Comparison of ENCODE assay signal across 9 cellular contexts in the genomic region with DNA sequence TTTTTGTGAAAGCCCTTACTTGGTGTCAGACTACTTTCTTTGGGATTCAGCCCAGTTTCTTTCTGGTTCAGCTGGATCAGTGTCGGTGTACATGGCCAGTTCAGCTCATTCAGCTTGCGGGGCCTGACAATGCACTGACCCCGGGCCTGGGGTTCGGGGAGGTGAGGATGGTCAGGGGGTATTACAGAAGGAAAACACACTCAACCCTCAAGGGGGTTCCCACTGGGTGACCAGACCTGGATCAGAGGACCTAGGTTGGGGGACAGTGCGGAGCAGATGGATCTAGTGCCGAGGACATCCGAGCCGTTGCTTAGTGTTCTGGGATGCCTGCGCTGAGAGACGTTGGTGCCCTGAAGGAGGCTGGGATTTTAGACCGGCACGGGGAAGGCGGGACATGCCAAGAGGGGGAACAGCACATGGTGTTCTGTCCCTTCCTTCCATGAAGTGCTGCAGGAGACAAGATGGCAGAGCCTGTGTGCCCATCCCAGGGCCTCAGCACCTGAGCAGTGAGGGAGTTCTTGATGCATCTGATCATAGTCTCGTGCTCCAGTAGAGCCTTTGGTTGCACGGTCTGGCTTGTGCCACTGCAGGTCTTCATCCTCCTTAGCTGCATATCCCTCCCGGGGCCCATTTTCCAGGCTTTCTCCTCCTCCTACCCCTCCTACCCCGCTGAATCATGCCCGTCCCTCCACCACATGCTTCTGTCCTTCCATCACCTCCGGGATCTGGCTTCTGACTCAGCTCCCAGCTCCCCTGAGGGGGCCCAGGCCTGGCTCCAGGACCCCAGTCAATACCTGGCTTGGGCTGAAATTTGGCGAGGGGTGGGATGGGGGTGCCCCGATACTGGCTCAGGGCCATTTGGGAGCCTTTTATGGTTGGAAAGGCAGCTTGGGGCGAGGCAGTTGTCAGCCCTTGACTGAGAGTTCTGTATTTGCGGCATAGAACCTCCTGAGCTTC. TPM values are rescaled to one million over a fixed set of nuclear protein-coding genes. Genes with fewer than 3 reads are reported as not detected.
A peak's percentile ranks its signal among the peaks of the same experiment; 100 is the strongest.
DNase-seq lines count a peak whose midpoint lies in the region; ATAC-seq and TF ChIP-seq lines count a peak whose summit lies in the region.
"Had no signal": no experiment of that assay in that cellular context is flagged by ENCODE, and none has a peak within 500 bp of the region (broad histone marks: within the 10 kb centered on the region; RNA-seq: fewer than 3 reads in every experiment).

No MANE protein-coding gene starts in this region.

- DNase-seq in Daoy (ENCODE audit: low read depth) (peak; percentile 97), SK-N-SH (peak; percentile 63), globus pallidus (ENCODE audit: low spot score) (peak; percentile 45), putamen (ENCODE audit: low spot score) (peak; percentile 51), cerebellar cortex (ENCODE audit: low spot score) (no peak)
- DNase-seq in activated T-helper 1 cell treated with anti-CD3 and anti-CD28 coated beads, Interleukin-12 subunit alpha, Interleukin-12 subunit beta, Interleukin-2, Interleukin-4 antibody, amounts not matched to agents 30 ng/mL and 10 ng/mL and 1 ng/mL, durations not matched to agents 14 hours and 24 hours and 36 hours (ENCODE audit: low spot score) = no peak
- DNase-seq in effector memory CD4-positive, alpha-beta T cell = no peak

- no peaks in the 10 kb centered on the region for H4K20me1 ChIP-seq in SK-N-SH (ENCODE audit: insufficient read depth)

- no peaks in the 10 kb centered on the region for H3K9me3 ChIP-seq in SK-N-SH
- no peaks in the 10 kb centered on the region for H3K9me3 ChIP-seq in effector memory CD4-positive, alpha-beta T cell (ENCODE audit: control insufficient read depth, low read length)

- peak overlapping the region; percentile 72 for H3K4me2 ChIP-seq in SK-N-SH

- no peak overlapping the region for H3K27ac Mint-ChIP-seq in activated T-helper 1 cell treated with anti-CD3 and anti-CD28 coated beads, Interleukin-12 subunit alpha, Interleukin-12 subunit beta, Interleukin-2, Interleukin-4 antibody, amounts not matched to agents 30 ng/mL and 10 ng/mL and 1 ng/mL, durations not matched to agents 14 hours and 24 hours and 36 hours
- H3K27ac Mint-ChIP-seq: dendritic cell treated with granulocyte-macrophage colony-stimulating factor and Interleukin-4, amounts not matched to agents 40 ng/mL and 50 ng/mL, for 4 days had no signal

- no peak for ATAC-seq in HG02588 (IDR thresholded peaks at IDR 0.05; ENCODE audit: unreplicated experiment)

- no peak overlapping the region for H3K4me3 Mint-ChIP-seq in activated T-helper 1 cell treated with anti-CD3 and anti-CD28 coated beads, Interleukin-12 subunit alpha, Interleukin-12 subunit beta, Interleukin-2, Interleukin-4 antibody, amounts not matched to agents 30 ng/mL and 10 ng/mL and 1 ng/mL, durations not matched to agents 14 hours and 24 hours and 36 hours
- H3K4me3 Mint-ChIP-seq: dendritic cell treated with granulocyte-macrophage colony-stimulating factor and Interleukin-4, amounts not matched to agents 40 ng/mL and 50 ng/mL, for 4 days had no signal

- no peak overlapping the region for H2AFZ ChIP-seq in SK-N-SH (ENCODE audit: low read depth)

- no peaks in the 10 kb centered on the region for H3K9me2 ChIP-seq in SK-N-SH

- no peaks in the 10 kb centered on the region for H3K27me3 ChIP-seq in SK-N-SH (ENCODE audit: insufficient read depth)
- H3K27me3 ChIP-seq in effector memory CD4-positive, alpha-beta T cell (replicated peaks; ENCODE audit: control insufficient read depth, insufficient read depth, low read length, poor library complexity, severe bottlenecking) = peaks cover 10% of the 10 kb centered on the region

- TF ChIP-seq EP300 in SK-N-SH (IDR thresholded peaks at IDR 0.05; ENCODE audit: borderline replicate concordance in 1 of 2, low read depth in 1 of 2, low read length in 1 of 2) = peak in 1 of 2 experiments; percentile 96; a peak in 2 of 4 replicates

- POLR2A ChIA-PET in SK-N-SH (lab: Yijun Ruan, JAX) = interaction anchor here (0.9 to 1.8 kb wide), 6 partner anchors 19 to 76 kb away, joined by 3 to 8 read pairs (median 4); partner anchors contain the start of gene GMPPA

- H3K4me1 ChIP-seq in SK-N-SH (ENCODE audit: control insufficient read depth in 1 of 2, insufficient read depth in 2 of 2, low read depth in 1 of 2, low read length in 1 of 2) = peaks cover 29 to 35% of the 10 kb centered on the region in 2 experiments
- H3K4me1 ChIP-seq in effector memory CD4-positive, alpha-beta T cell (ENCODE audit: control insufficient read depth, insufficient read depth, low read length, poor library complexity, severe bottlenecking) = peaks cover 6% of the 10 kb centered on the region

- TF ChIP-seq RAD21 in SK-N-SH (IDR thresholded peaks at IDR 0.05; ENCODE audit: low read length) = no peak

- H3K4me1 Mint-ChIP-seq in activated T-helper 1 cell treated with anti-CD3 and anti-CD28 coated beads, Interleukin-12 subunit alpha, Interleukin-12 subunit beta, Interleukin-2, Interleukin-4 antibody, amounts not matched to agents 30 ng/mL and 10 ng/mL and 1 ng/mL, durations not matched to agents 14 hours and 24 hours and 36 hours (ENCODE audit: low read depth) = no peaks in the 10 kb centered on the region

- H3F3A ChIP-seq in SK-N-SH (replicated peaks; ENCODE audit: insufficient read depth) = peaks cover 20% of the 10 kb centered on the region

- H3K36me3 Mint-ChIP-seq in activated T-helper 1 cell treated with anti-CD3 and anti-CD28 coated beads, Interleukin-12 subunit alpha, Interleukin-12 subunit beta, Interleukin-2, Interleukin-4 antibody, amounts not matched to agents 30 ng/mL and 10 ng/mL and 1 ng/mL, durations not matched to agents 14 hours and 24 hours and 36 hours (ENCODE audit: low read depth) = no peaks in the 10 kb centered on the region

- 43% methylated on average over 18 of the region's 23 CpGs for WGBS in SK-N-SH (ENCODE audit: low lambda C conversion rate)

- no peak overlapping the region for H3K4me3 ChIP-seq in SK-N-SH (ENCODE audit: low read depth in 2 of 2, low read length in 1 of 2)
- H3K4me3 ChIP-seq in effector memory CD4-positive, alpha-beta T cell (ENCODE audit: insufficient read depth, low read depth, low read length, poor library complexity, severe bottlenecking) = no peak overlapping the region

- 0 out of 2 replicates have a peak, but pooled peaks cover 9% of the 10 kb centered on the region for H3K79me2 ChIP-seq in SK-N-SH (ENCODE audit: insufficient read depth)

- H3K9me3 Mint-ChIP-seq in activated T-helper 1 cell treated with anti-CD3 and anti-CD28 coated beads, Interleukin-12 subunit alpha, Interleukin-12 subunit beta, Interleukin-2, Interleukin-4 antibody, amounts not matched to agents 30 ng/mL and 10 ng/mL and 1 ng/mL, durations not matched to agents 14 hours and 24 hours and 36 hours = no peaks in the 10 kb centered on the region
- H3K9me3 Mint-ChIP-seq: dendritic cell treated with granulocyte-macrophage colony-stimulating factor and Interleukin-4, amounts not matched to agents 40 ng/mL and 50 ng/mL, for 4 days had no signal

- TF ChIP-seq CTCF in SK-N-SH (IDR thresholded peaks at IDR 0.05) = no peak

- peaks cover 30% of the 10 kb centered on the region for H3K27me3 Mint-ChIP-seq in activated T-helper 1 cell treated with anti-CD3 and anti-CD28 coated beads, Interleukin-12 subunit alpha, Interleukin-12 subunit beta, Interleukin-2, Interleukin-4 antibody, amounts not matched to agents 30 ng/mL and 10 ng/mL and 1 ng/mL, durations not matched to agents 14 hours and 24 hours and 36 hours (ENCODE audit: insufficient read depth)

- intact Hi-C loops in activated T-helper 1 cell treated with anti-CD3 and anti-CD28 coated beads, Interleukin-12 subunit alpha, Interleukin-12 subunit beta, Interleukin-2, Interleukin-4 antibody, amounts not matched to agents 30 ng/mL and 10 ng/mL and 1 ng/mL, durations not matched to agents 14 hours and 24 hours and 36 hours (cut with micrococcal nuclease) = no loop called here

- peaks cover 32 to 44% of the 10 kb centered on the region in 2 experiments for H3K36me3 ChIP-seq in SK-N-SH (replicated peaks in 1 of 2; ENCODE audit: control insufficient read depth in 1 of 2, insufficient read depth in 2 of 2, low read length in 1 of 2)
- H3K36me3 ChIP-seq in effector memory CD4-positive, alpha-beta T cell (ENCODE audit: control insufficient read depth, insufficient read depth, low read length) = no peaks in the 10 kb centered on the region

- H3K9ac ChIP-seq in SK-N-SH = peak overlapping the region; percentile 56

- peak overlapping the region; percentile 90 to 98 for H3K27ac ChIP-seq in SK-N-SH (ENCODE audit: low read depth in 2 of 2, low read length in 1 of 2)
- H3K27ac ChIP-seq in effector memory CD4-positive, alpha-beta T cell (ENCODE audit: insufficient read depth, low read length, poor library complexity, severe bottlenecking) = no peak overlapping the region

- CTCF ChIA-PET in SK-N-SH (lab: Yijun Ruan, JAX) = interaction anchor here (1.0 to 10.9 kb wide), 12 partner anchors 11 to 237 kb away, joined by 3 to 159 read pairs (median 10); partner anchors contain the start of gene STK11IP

TF ChIP-seq in SK-N-SH, 30 proteins besides CTCF, POLR2A, EP300 and RAD21 (continues in another document):
- TF ChIP-seq RCOR1 (IDR thresholded peaks at IDR 0.05; ENCODE audit: low read length) = no peak

RNA-seq across cellular contexts. Expression of gene SPEG, which starts 18.0 kb away (rescaled TPM):
- 4.9 and 18.4 TPM in 2 replicates for total RNA-seq in Daoy (2014; rRNA removed; shearing (Covaris generic))
- polyA plus RNA-seq in SK-N-SH (2012; rRNA removed) = 98.3 and 107 TPM in 2 replicates
- polyA plus RNA-seq in SK-N-SH (2012; cell fraction: cytosol; rRNA removed) = 27.8 and 36.3 TPM in 2 replicates
- 717 and 872 TPM in 2 replicates for polyA plus RNA-seq in SK-N-SH (2012; cell fraction: nucleus; rRNA removed)
- total RNA-seq in activated T-helper 1 cell treated with anti-CD3 and anti-CD28 coated beads, Interleukin-12 subunit alpha, Interleukin-12 subunit beta, Interleukin-2, Interleukin-4 antibody, amounts not matched to agents 30 ng/mL and 10 ng/mL and 1 ng/mL, durations not matched to agents 14 hours and 24 hours and 36 hours = 0.13 TPM in 1 of 2 replicates, not detected in the other

RNA-seq across cellular contexts. Expression of gene DES, which starts 34.5 kb away (rescaled TPM):
- total RNA-seq in Daoy (2014; rRNA removed; shearing (Covaris generic)) = 0.17 and 0.77 TPM in 2 replicates
- 0.21 and 0.28 TPM in 2 replicates for polyA plus RNA-seq in SK-N-SH (2012; rRNA removed)
- polyA plus RNA-seq in SK-N-SH (2012; cell fraction: cytosol; rRNA removed) = 0.18 and 0.20 TPM in 2 replicates
- polyA plus RNA-seq in SK-N-SH (2012; cell fraction: nucleus; rRNA removed) = 0.07 and 0.26 TPM in 2 replicates
- total RNA-seq in activated T-helper 1 cell treated with anti-CD3 and anti-CD28 coated beads, Interleukin-12 subunit alpha, Interleukin-12 subunit beta, Interleukin-2, Interleukin-4 antibody, amounts not matched to agents 30 ng/mL and 10 ng/mL and 1 ng/mL, durations not matched to agents 14 hours and 24 hours and 36 hours = not detected in 2 replicates

RNA-seq across cellular contexts. Expression of gene GMPPA, which starts 46.1 kb away (rescaled TPM):
- 30.0 and 47.6 TPM in 2 replicates for total RNA-seq in Daoy (2014; rRNA removed; shearing (Covaris generic))
- 61.3 and 75.1 TPM in 2 replicates for polyA plus RNA-seq in SK-N-SH (2012; rRNA removed)
- 27.7 and 39.9 TPM in 2 replicates for polyA plus RNA-seq in SK-N-SH (2012; cell fraction: cytosol; rRNA removed)
- 157 and 170 TPM in 2 replicates for polyA plus RNA-seq in SK-N-SH (2012; cell fraction: nucleus; rRNA removed)
- total RNA-seq in activated T-helper 1 cell treated with anti-CD3 and anti-CD28 coated beads, Interleukin-12 subunit alpha, Interleukin-12 subunit beta, Interleukin-2, Interleukin-4 antibody, amounts not matched to agents 30 ng/mL and 10 ng/mL and 1 ng/mL, durations not matched to agents 14 hours and 24 hours and 36 hours = 41.3 and 50.3 TPM in 2 replicates

Comparison
In these comparisons a context has a peak if more than half of its experiments do, and no peak if none do; other contexts are left out.
1. DNase-seq: peak in Daoy (single experiment), SK-N-SH (single experiment), globus pallidus (single experiment) and putamen (single experiment); none in activated T-helper 1 cell treated with anti-CD3 and anti-CD28 coated beads, Interleukin-12 subunit alpha, Interleukin-12 subunit beta, Interleukin-2, Interleukin-4 antibody, amounts not matched to agents 30 ng/mL and 10 ng/mL and 1 ng/mL, durations not matched to agents 14 hours and 24 hours and 36 hours (single experiment), effector memory CD4-positive, alpha-beta T cell (0 of 3) and cerebellar cortex (single experiment).